Comparison of ENCODE assay signal across 28 cellular contexts in the genomic region with DNA sequence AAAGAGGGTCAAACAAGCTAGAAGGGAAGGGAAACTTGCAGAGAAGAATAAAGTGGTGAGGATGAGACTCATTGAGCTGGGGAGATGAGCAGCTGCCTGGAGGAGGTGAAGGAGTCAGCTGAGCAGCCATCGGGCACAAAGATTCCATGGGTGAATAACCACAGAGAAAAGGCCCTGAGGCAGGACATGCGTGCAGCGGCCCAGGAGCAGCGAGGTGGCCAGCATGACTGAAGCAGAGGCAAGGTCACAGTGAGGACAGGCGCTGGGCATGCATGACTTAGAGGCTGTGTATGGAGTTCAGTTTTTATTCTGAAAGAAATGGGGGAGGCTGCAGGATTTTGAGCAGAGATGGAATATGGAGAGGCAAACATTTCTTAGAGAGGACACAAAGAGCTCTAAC. TPM values are rescaled to one million over a fixed set of nuclear protein-coding genes. Genes with fewer than 3 reads are reported as not detected.
DNase-seq lines count a peak whose midpoint lies in the region; ATAC-seq, FAIRE-seq and TF ChIP-seq lines count a peak whose summit lies in the region.
"Had no signal": no experiment of that assay in that cellular context is flagged by ENCODE, and none has a peak within 500 bp of the region (broad histone marks: within the 10 kb centered on the region; RNA-seq: fewer than 3 reads in every experiment).

No MANE protein-coding gene starts in this region.

- in situ Hi-C loops in HepG2 (cut with HindIII; ENCODE audit: extremely low pct_ligation_motif_present, low pct_unique_long_range_greater_than_20kb) = no loop called here
- in situ Hi-C loops in Panc1 (cut with HindIII; ENCODE audit: low pct_unique_long_range_greater_than_20kb, low sequenced_read_pairs) = no loop called here

- POLR2A ChIA-PET in HepG2 (lab: Yijun Ruan, JAX) = no interaction called here
- POLR2A ChIA-PET in Panc1 (lab: Charles Lee) = no interaction called here

- H3K4me1 ChIP-seq in HepG2 (ENCODE audit: insufficient read depth, low read length) (no peaks in the 10 kb centered on the region), right lobe of liver (no peaks in the 10 kb centered on the region), Panc1 (ENCODE audit: control insufficient read depth, insufficient read depth, low read length) (peaks cover 8% of the 10 kb centered on the region; the same call in 1 of the 2 replicates)
- H3K4me1 ChIP-seq: body of pancreas had no signal

- no peaks in the 10 kb centered on the region for H4K20me1 ChIP-seq in HepG2 (ENCODE audit: insufficient read depth, low read length)

- H3K4me2 ChIP-seq in HepG2 (ENCODE audit: low read depth, low read length) = no peak overlapping the region
- H3K4me2 ChIP-seq: KMS-11 had no signal

- no peaks in the 10 kb centered on the region for H3K4me1 Mint-ChIP-seq in Calu3 (ENCODE audit: low read depth, unreplicated experiment)

- peaks cover 40% of the 10 kb centered on the region for H3K27me3 Mint-ChIP-seq in Calu3 (ENCODE audit: unreplicated experiment)
- H3K27me3 Mint-ChIP-seq: type B pancreatic cell had no signal

- no peak overlapping the region for H2AFZ ChIP-seq in HepG2 (ENCODE audit: low read length)

- H3K9me3 ChIP-seq in HepG2 (ENCODE audit: low read length) (no peaks in the 10 kb centered on the region), right lobe of liver (no peaks in the 10 kb centered on the region), Panc1 (ENCODE audit: control insufficient read depth, insufficient read depth, low read depth, low read length) (no peaks in the 10 kb centered on the region)
- H3K9me3 ChIP-seq: body of pancreas, left lung, SJSA1 had no signal

- no peak overlapping the region for H3K27ac Mint-ChIP-seq in Calu3 (ENCODE audit: unreplicated experiment)
- H3K27ac Mint-ChIP-seq: activated naive CD8-positive, alpha-beta T cell treated with anti-CD3 and anti-CD28 coated beads, Interleukin-2, amount 50 U/mL, for 24 hours; type B pancreatic cell had no signal

- no peak overlapping the region for H3K4me3 ChIP-seq in HepG2 (replicated peaks in 1 of 3; ENCODE audit: insufficient read depth in 1 of 3, low read depth in 2 of 3, low read length in 3 of 3)
- no peak overlapping the region for H3K4me3 ChIP-seq in right lobe of liver
- H3K4me3 ChIP-seq in Panc1 (ENCODE audit: low read depth in 2 of 2, low read length in 2 of 2) = no peak overlapping the region
- H3K4me3 ChIP-seq in fibroblast of mammary gland (ENCODE audit: control insufficient read depth, low read depth, low read length) = no peak overlapping the region
- H3K4me3 ChIP-seq: body of pancreas, left lung, SJSA1 had no signal

- H3K79me2 ChIP-seq in HepG2 (ENCODE audit: insufficient read depth, low read length) = no peaks in the 10 kb centered on the region

- no peak overlapping the region for H3K4me3 Mint-ChIP-seq in Calu3 (ENCODE audit: low read depth, unreplicated experiment)
- H3K4me3 Mint-ChIP-seq: activated naive CD8-positive, alpha-beta T cell treated with anti-CD3 and anti-CD28 coated beads, Interleukin-2, amount 50 U/mL, for 24 hours; type B pancreatic cell had no signal

- FAIRE-seq in HepG2 (lab: Jason Lieb, UNC) = no peak
- FAIRE-seq: A204.1, small intestine, TTC549 had no signal

- TF ChIP-seq RAD21 in HepG2 (CRISPR knock-in tag; IDR thresholded peaks at IDR 0.05) = no peak

- no peaks in the 10 kb centered on the region for H3K9me3 Mint-ChIP-seq in Calu3 (ENCODE audit: low read depth, unreplicated experiment)
- H3K9me3 Mint-ChIP-seq: activated naive CD8-positive, alpha-beta T cell treated with anti-CD3 and anti-CD28 coated beads, Interleukin-2, amount 50 U/mL, for 24 hours; type B pancreatic cell had no signal

- no peaks in the 10 kb centered on the region for H3K36me3 Mint-ChIP-seq in Calu3 (ENCODE audit: insufficient read depth, unreplicated experiment)

- TF ChIP-seq EP300 in HepG2 (IDR thresholded peaks at IDR 0.05; ENCODE audit: low read depth in 2 of 2, low read length in 2 of 2) (no peak), HepG2 (CRISPR knock-in tag; IDR thresholded peaks at IDR 0.05; ENCODE audit: borderline replicate concordance) (no peak)

- BruUV-seq in HepG2 (replicated peaks; lab: Mats Ljungman, UMichigan) (no TSS peak), Panc1 (replicated peaks; lab: Mats Ljungman, UMichigan) (no TSS peak), Calu3 (replicated peaks; lab: Mats Ljungman, UMichigan) (no TSS peak)

- no peak for DNase-seq in HepG2 (ENCODE audit: low spot score)
- DNase-seq in right lobe of liver = no peak
- no peak for DNase-seq in Panc1 (ENCODE audit: low read depth, low spot score)
- DNase-seq in fibroblast of mammary gland (ENCODE audit: low read depth) = peak; percentile 20
- DNase-seq in Calu3 = no peak
- no peak for DNase-seq in NOMO-1 treated with dmso at 0.1 percent for 144 hours (lab: John Stamatoyannopoulos, UW; ENCODE audit: unreplicated experiment)
- DNase-seq: activated CD8-positive, alpha-beta memory T cell treated with anti-CD3 and anti-CD28 coated beads for 24 hours; activated gamma-delta T cell treated with Interleukin-2 at 50 U/mL for 16 hours; activated naive CD8-positive, alpha-beta T cell treated with anti-CD3 and anti-CD28 coated beads, Interleukin-2, amount 50 U/mL, for 24 hours; activated T-cell treated with anti-CD3 and anti-CD28 coated beads, Interleukin-2, amount 50 U/mL, for 1 hour; effector CD4-positive, alpha-beta T cell; left lung; NCI-H2029; NCI-H446; nucleus accumbens; OCI-M1; small intestine; stimulated activated CD4-positive, alpha-beta T cell treated with anti-CD3 and anti-CD28 coated beads, Interleukin-1b, Interleukin-23, amount 100 ng/mL, for 48 hours; T-helper 1 cell had no signal

- intact Hi-C loops in HepG2 (cut with micrococcal nuclease; ENCODE audit: unreplicated experiment) (no loop called here), right lobe of liver (cut with DNase I) (no loop called here), Panc1 (cut with micrococcal nuclease; ENCODE audit: unreplicated experiment) (no loop called here), Calu3 (cut with micrococcal nuclease; ENCODE audit: unreplicated experiment) (no loop called here)

- CTCF ChIA-PET in HepG2 (lab: Yijun Ruan, JAX; ENCODE audit: low intra/inter-chr PET ratio, low total read pairs) (no interaction called here), Panc1 (lab: Charles Lee) (no interaction called here), Calu3 (lab: Charles Lee) (no interaction called here)

- H3K27me3 ChIP-seq in HepG2 (ENCODE audit: control insufficient read depth in 1 of 2, insufficient read depth in 2 of 2, low read length in 2 of 2) (peaks cover 5 to 28% of the 10 kb centered on the region in 2 experiments; a peak in 4 of 5 replicates), right lobe of liver (no peaks in the 10 kb centered on the region), Panc1 (ENCODE audit: control insufficient read depth, insufficient read depth, low read length) (no peaks in the 10 kb centered on the region; the same call in 1 of the 2 replicates)
- H3K27me3 ChIP-seq: body of pancreas, left lung, SJSA1 had no signal

- no peaks in the 10 kb centered on the region for H3K36me3 ChIP-seq in HepG2 (replicated peaks in 1 of 2; ENCODE audit: control insufficient read depth in 1 of 2, insufficient read depth in 2 of 2, low read length in 2 of 2)
- no peaks in the 10 kb centered on the region for H3K36me3 ChIP-seq in right lobe of liver
- no peaks in the 10 kb centered on the region for H3K36me3 ChIP-seq in Panc1 (ENCODE audit: control insufficient read depth, insufficient read depth, low read length)
- H3K36me3 ChIP-seq: SJSA1 had no signal

- ATAC-seq in HepG2 (no peak), right lobe of liver (no peak), Panc1 (0 out of 2 replicates have a peak, but pooled peaks have one; percentile 39), GM19395 (IDR thresholded peaks at IDR 0.05; ENCODE audit: unreplicated experiment) (no peak), HG02840 (IDR thresholded peaks at IDR 0.05; ENCODE audit: low FRiP score, unreplicated experiment) (no peak)
- ATAC-seq: activated naive CD8-positive, alpha-beta T cell treated with anti-CD3 and anti-CD28 coated beads, Interleukin-2, amount 50 U/mL, for 24 hours; body of pancreas; left lung had no signal

- TF ChIP-seq CTCF in HepG2 (CRISPR knock-in tag; IDR thresholded peaks at IDR 0.05) (no peak), right lobe of liver (IDR thresholded peaks at IDR 0.05) (no peak), Panc1 (IDR thresholded peaks at IDR 0.05) (no peak), fibroblast of mammary gland (conservative IDR thresholded peaks at IDR 0.05; ENCODE audit: control insufficient read depth, insufficient read depth, low read depth, low read length) (no peak), Calu3 (IDR thresholded peaks at IDR 0.05; ENCODE audit: unreplicated experiment) (no peak)

- no peak overlapping the region for H3K9ac ChIP-seq in HepG2 (ENCODE audit: insufficient read depth, low read depth, low read length)
- H3K9ac ChIP-seq: KMS-11 had no signal

- no peak overlapping the region for H3K27ac ChIP-seq in HepG2 (ENCODE audit: extremely low read length, insufficient read depth, low read length)
- H3K27ac ChIP-seq in right lobe of liver = no peak overlapping the region
- H3K27ac ChIP-seq in Panc1 (ENCODE audit: low read length) = no peak overlapping the region
- H3K27ac ChIP-seq: body of pancreas, epithelial cell of prostate, KMS-11, SJSA1 had no signal

- no peak for TF ChIP-seq POLR2A in HepG2 (IDR thresholded peaks at IDR 0.05; ENCODE audit: insufficient read depth in 1 of 2, low read depth in 2 of 2, low read length in 2 of 2)
- TF ChIP-seq POLR2A in right lobe of liver (IDR thresholded peaks at IDR 0.05) = no peak

- WGBS in HepG2 (ENCODE audit: low lambda C conversion rate) = 58% methylated on average over 5 of the region's 5 CpGs
- 98% methylated on average over 4 of the region's 5 CpGs for WGBS in right lobe of liver (ENCODE audit: insufficient coverage, low coverage, low lambda C conversion rate, missing lambda C conversion rate)

RNA-seq across cellular contexts. Expression of a gene that starts 24.9 kb away (rescaled TPM):
- total RNA-seq in HepG2 (2016; rRNA removed; fragmentation: Illumina TruSeq; extraction: Trizol) = not detected in 2 replicates
- total RNA-seq in HepG2 (2016; cell fraction: cytosol; rRNA removed; fragmentation: Illumina TruSeq; extraction: Trizol; ENCODE audit: low read depth) = not detected in 2 replicates
- not detected in 2 replicates for total RNA-seq in HepG2 (2016; cell fraction: insoluble cytoplasmic fraction; rRNA removed; fragmentation: Illumina TruSeq; extraction: Trizol)
- not detected in 2 replicates for total RNA-seq in HepG2 (2016; cell fraction: membrane; rRNA removed; fragmentation: Illumina TruSeq; extraction: Trizol)
- total RNA-seq in HepG2 (2016; cell fraction: nucleus; rRNA removed; fragmentation: Illumina TruSeq; extraction: Trizol) = not detected in 2 replicates
- not detected in 2 replicates for polyA plus RNA-seq in HepG2 (2011; rRNA removed)
- polyA plus RNA-seq in HepG2 (2011; cell fraction: cytosol; rRNA removed) = not detected in 2 replicates
- not detected in 2 replicates for polyA plus RNA-seq in HepG2 (2011; cell fraction: nucleus; rRNA removed)
- polyA plus RNA-seq in HepG2 (2012) = not detected in 2 replicates
- polyA plus RNA-seq in HepG2 (2016; cell fraction: cytosol; fragmentation: Illumina TruSeq; extraction: Trizol; ENCODE audit: low read depth) = not detected in 2 replicates
- not detected in 2 replicates for polyA plus RNA-seq in HepG2 (2016; cell fraction: insoluble cytoplasmic fraction; fragmentation: Illumina TruSeq; extraction: Trizol; ENCODE audit: low read depth)
- not detected in 2 replicates for polyA plus RNA-seq in HepG2 (2016; cell fraction: membrane; fragmentation: Illumina TruSeq; extraction: Trizol; ENCODE audit: low read depth)
- polyA plus RNA-seq in HepG2 (2016; cell fraction: nucleus; fragmentation: Illumina TruSeq; extraction: Trizol; ENCODE audit: insufficient read depth, low read depth) = not detected in 2 replicates
- polyA minus RNA-seq in HepG2 (2011; rRNA and poly(A)+ RNA removed; ENCODE audit: low replicate concordance) = 0.05 TPM in 1 of 2 replicates, not detected in the other
- polyA minus RNA-seq in HepG2 (2011; cell fraction: cytosol; rRNA and poly(A)+ RNA removed) = not detected in 2 replicates
- not detected in 2 replicates for polyA minus RNA-seq in HepG2 (2011; cell fraction: nucleus; rRNA and poly(A)+ RNA removed)
- 1 to 10 TPM in 3 of 6 experiments, under 1 TPM in 3; 0.37 to 2.1 (median 1.3) TPM for total RNA-seq in right lobe of liver
- total RNA-seq in Panc1 (2021; ENCODE audit: unreplicated experiment) = 1.5 TPM
- polyA plus RNA-seq in Panc1 (2012; ENCODE audit: insufficient read length) = 2.7 TPM
- total RNA-seq in Calu3 (2022) = not detected in 2 replicates
